8 cellular contexts compared by ENCODE assay signal in genomic region chr12:124565656-124566180, GRCh38. TPM values are rescaled to one million over a fixed set of nuclear protein-coding genes. Genes with fewer than 3 reads are reported as not detected.
DNase-seq lines count a peak whose midpoint lies in the region; ATAC-seq, FAIRE-seq and TF ChIP-seq lines count a peak whose summit lies in the region.

No MANE protein-coding gene starts in this region.

- peak; percentile 33 for FAIRE-seq in GM18507 (lab: Jason Lieb, UNC)

- no peak for TF ChIP-seq EP300 in gastroesophageal sphincter (IDR thresholded peaks at IDR 0.05)

- peak overlapping the region; percentile 95 for H3K4me2 ChIP-seq in skeletal muscle satellite cell (ENCODE audit: low read length)

- no peak for DNase-seq in GM18507 (ENCODE audit: extremely low spot score, insufficient read length, low read depth)
- DNase-seq in WERI-Rb-1, result no peak
- DNase-seq in GOT3 (lab: John Stamatoyannopoulos, UW), result no peak
- DNase-seq in inferior parietal cortex (ENCODE audit: extremely low spot score), result no peak
- no peak for DNase-seq in cerebellar cortex (ENCODE audit: low spot score)
- no peak for DNase-seq in DMS53 (lab: John Stamatoyannopoulos, UW)

- H3K4me3 ChIP-seq in WERI-Rb-1 (ENCODE audit: low read depth, low read length) (peak overlapping the region; percentile 94), gastroesophageal sphincter (peak overlapping the region; percentile 73 to 99), skeletal muscle satellite cell (ENCODE audit: low read length) (peak overlapping the region; percentile 93)

- H3K36me3 ChIP-seq in WERI-Rb-1 (peaks cover 19% of the 10 kb centered on the region), gastroesophageal sphincter (no peaks in the 10 kb centered on the region), skeletal muscle satellite cell (ENCODE audit: insufficient read depth, low read length) (no peaks in the 10 kb centered on the region)

- TF ChIP-seq CTCF in WERI-Rb-1 (IDR thresholded peaks at IDR 0.05; ENCODE audit: low read depth, low read length), result no peak
- TF ChIP-seq CTCF in gastroesophageal sphincter (IDR thresholded peaks at IDR 0.05), result no peak

- no peak for ATAC-seq in gastroesophageal sphincter

- H3K9me3 ChIP-seq in WERI-Rb-1 (ENCODE audit: severe bottlenecking), result no peaks in the 10 kb centered on the region
- H3K9me3 ChIP-seq in gastroesophageal sphincter, result no peaks in the 10 kb centered on the region
- H3K9me3 ChIP-seq in skeletal muscle satellite cell (replicated peaks; ENCODE audit: low read length), result no peaks in the 10 kb centered on the region

- H3K27ac ChIP-seq in WERI-Rb-1 (peak overlapping the region; percentile 95), gastroesophageal sphincter (peak overlapping the region; percentile 81 to 100 (median 99))

- peaks cover 0 to 81% (median 53%) of the 10 kb centered on the region in 3 donors for H3K4me1 ChIP-seq in gastroesophageal sphincter
- peaks cover 20% of the 10 kb centered on the region for H3K4me1 ChIP-seq in skeletal muscle satellite cell (ENCODE audit: control insufficient read depth, insufficient read depth, low read length)

- no peak for TF ChIP-seq POLR2A in gastroesophageal sphincter (IDR thresholded peaks at IDR 0.05)

- no peaks in the 10 kb centered on the region for H3K27me3 ChIP-seq in WERI-Rb-1 (ENCODE audit: insufficient read depth, low read depth, severe bottlenecking)
- no peaks in the 10 kb centered on the region for H3K27me3 ChIP-seq in gastroesophageal sphincter
- no peaks in the 10 kb centered on the region for H3K27me3 ChIP-seq in skeletal muscle satellite cell (ENCODE audit: control insufficient read depth, insufficient read depth, low read length)

- peak overlapping the region; percentile 84 for H3K9ac ChIP-seq in skeletal muscle satellite cell (ENCODE audit: low read depth, low read length)

- WGBS in gastroesophageal sphincter (ENCODE audit: low coverage in 1 of 2), 2 donors, result 0% methylated on average over 1 to 6 of the region's 14 CpGs

RNA-seq across cellular contexts. Expression of gene NCOR2, which starts 1.7 kb away (rescaled TPM):
- total RNA-seq in gastroesophageal sphincter, result 100 to 1,000 TPM in 2 of 4 donors, 10 to 100 TPM in 2; 67.2 to 148 (median 105) TPM
- 46.6 and 66.2 TPM in 2 replicates for total RNA-seq in skeletal muscle satellite cell (2012; rRNA removed)
